Comparison of ENCODE assay signal across 27 cellular contexts in the genomic region with DNA sequence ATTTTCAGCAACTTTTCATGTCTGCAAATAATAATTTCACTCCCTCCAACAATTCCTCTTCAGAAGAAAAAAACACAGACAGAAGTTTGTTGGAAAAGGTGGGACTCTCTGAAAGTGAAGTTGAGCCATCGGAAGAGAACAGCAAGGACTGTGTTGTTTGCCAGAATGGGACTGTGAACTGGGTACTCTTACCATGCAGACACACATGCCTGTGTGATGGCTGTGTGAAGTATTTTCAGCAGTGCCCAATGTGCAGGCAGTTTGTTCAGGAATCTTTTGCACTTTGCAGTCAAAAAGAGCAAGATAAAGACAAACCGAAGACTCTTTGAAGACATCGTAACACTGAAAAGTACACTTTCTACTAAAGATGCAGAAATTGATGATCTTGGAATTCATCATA. TPM values are rescaled to one million over a fixed set of nuclear protein-coding genes. Genes with fewer than 3 reads are reported as not detected.
"Had no signal": no experiment of that assay in that cellular context is flagged by ENCODE, and none has a peak within 500 bp of the region (broad histone marks: within the 10 kb centered on the region; RNA-seq: fewer than 3 reads in every experiment).

No MANE protein-coding gene starts in this region.

- H3K9me3 ChIP-seq: esophagus muscularis mucosa, gastrocnemius medialis, heart right ventricle, left ventricle myocardium inferior, psoas muscle, right lobe of liver, spleen, tibial artery, upper lobe of left lung, vagina had no signal

- H3K9ac ChIP-seq: parathyroid adenoma had no signal

- H3K4me3 Mint-ChIP-seq: immature natural killer cell; naive B cell; nephron; stimulated activated memory B cell treated with anti-CD40 and anti-IgM and Interleukin-4, amounts not matched to agents 10 μg/mL and 1 μg/mL and 100 μg/mL, for 72 hours; stimulated activated naive CD8-positive, alpha-beta T cell treated with anti-CD3 and anti-CD28 coated beads, Interleukin-15, Interleukin-2, amounts not matched to agents 100 ng/mL and 50 ng/mL, for 24 hours had no signal

- H3K79me2 ChIP-seq: parathyroid adenoma had no signal

- H3K4me1 Mint-ChIP-seq: immature natural killer cell, nephron had no signal

- DNase-seq: effector memory CD4-positive, alpha-beta T cell; gastrocnemius medialis; heart right ventricle; immature natural killer cell; left ventricle myocardium inferior; mesenchymal stem cell; midbrain; naive B cell; occipital lobe; psoas muscle; retina; right lobe of liver; spleen; stimulated activated CD4-positive, alpha-beta T cell treated with anti-CD3 and anti-CD28 coated beads, Interleukin-15, amount 100 ng/mL, for 24 hours; stimulated activated CD4-positive, alpha-beta T cell treated with anti-CD3 and anti-CD28 coated beads, Interleukin-1b, Interleukin-23, amount 100 ng/mL, for 48 hours; stimulated activated CD4-positive, alpha-beta T cell treated with anti-CD3 and anti-CD28 coated beads, Interleukin-4, amount 100 ng/mL, for 24 hours; tibial artery; upper lobe of left lung had no signal

- H3K4me1 ChIP-seq: esophagus muscularis mucosa, gastrocnemius medialis, parathyroid adenoma, psoas muscle, spleen, tibial artery, vagina had no signal

- H3K27me3 ChIP-seq: esophagus muscularis mucosa, gastrocnemius medialis, heart right ventricle, right lobe of liver, spleen, tibial artery, upper lobe of left lung, vagina had no signal

- H3K4me3 ChIP-seq: esophagus muscularis mucosa, gastrocnemius medialis, heart right ventricle, left ventricle myocardium inferior, lung, psoas muscle, right lobe of liver, spleen, tibial artery, upper lobe of left lung, vagina had no signal

- H3K27ac ChIP-seq: epithelial cell of prostate, esophagus muscularis mucosa, gastrocnemius medialis, heart right ventricle, left ventricle myocardium inferior, parathyroid adenoma, psoas muscle, spleen, tibial artery, upper lobe of left lung, vagina had no signal

- H3K27ac Mint-ChIP-seq: immature natural killer cell; naive B cell; nephron; stimulated activated memory B cell treated with anti-CD40 and anti-IgM and Interleukin-4, amounts not matched to agents 10 μg/mL and 1 μg/mL and 100 μg/mL, for 72 hours; stimulated activated naive CD8-positive, alpha-beta T cell treated with anti-CD3 and anti-CD28 coated beads, Interleukin-15, Interleukin-2, amounts not matched to agents 100 ng/mL and 50 ng/mL, for 24 hours had no signal

- H3K36me3 ChIP-seq: right lobe of liver had no signal

- H2AFZ ChIP-seq: parathyroid adenoma had no signal

- FAIRE-seq: keratinocyte had no signal

- H3K27me3 Mint-ChIP-seq: naive B cell; stimulated activated memory B cell treated with anti-CD40 and anti-IgM and Interleukin-4, amounts not matched to agents 10 μg/mL and 1 μg/mL and 100 μg/mL, for 72 hours; stimulated activated naive CD8-positive, alpha-beta T cell treated with anti-CD3 and anti-CD28 coated beads, Interleukin-15, Interleukin-2, amounts not matched to agents 100 ng/mL and 50 ng/mL, for 24 hours had no signal

- ATAC-seq: gastrocnemius medialis; heart right ventricle; psoas muscle; stimulated activated memory B cell treated with anti-CD40 and anti-IgM and Interleukin-4, amounts not matched to agents 10 μg/mL and 1 μg/mL and 100 μg/mL, for 72 hours had no signal

- H3K9me3 Mint-ChIP-seq: immature natural killer cell; naive B cell; stimulated activated memory B cell treated with anti-CD40 and anti-IgM and Interleukin-4, amounts not matched to agents 10 μg/mL and 1 μg/mL and 100 μg/mL, for 72 hours; stimulated activated naive CD8-positive, alpha-beta T cell treated with anti-CD3 and anti-CD28 coated beads, Interleukin-15, Interleukin-2, amounts not matched to agents 100 ng/mL and 50 ng/mL, for 24 hours had no signal

RNA-seq across cellular contexts. Expression of gene SAMD4A, which starts 28.9 kb away (rescaled TPM):
- polyA plus RNA-seq: immature natural killer cell had no signal
